Comparison of ENCODE assay signal across 9 cellular contexts in the genomic region with DNA sequence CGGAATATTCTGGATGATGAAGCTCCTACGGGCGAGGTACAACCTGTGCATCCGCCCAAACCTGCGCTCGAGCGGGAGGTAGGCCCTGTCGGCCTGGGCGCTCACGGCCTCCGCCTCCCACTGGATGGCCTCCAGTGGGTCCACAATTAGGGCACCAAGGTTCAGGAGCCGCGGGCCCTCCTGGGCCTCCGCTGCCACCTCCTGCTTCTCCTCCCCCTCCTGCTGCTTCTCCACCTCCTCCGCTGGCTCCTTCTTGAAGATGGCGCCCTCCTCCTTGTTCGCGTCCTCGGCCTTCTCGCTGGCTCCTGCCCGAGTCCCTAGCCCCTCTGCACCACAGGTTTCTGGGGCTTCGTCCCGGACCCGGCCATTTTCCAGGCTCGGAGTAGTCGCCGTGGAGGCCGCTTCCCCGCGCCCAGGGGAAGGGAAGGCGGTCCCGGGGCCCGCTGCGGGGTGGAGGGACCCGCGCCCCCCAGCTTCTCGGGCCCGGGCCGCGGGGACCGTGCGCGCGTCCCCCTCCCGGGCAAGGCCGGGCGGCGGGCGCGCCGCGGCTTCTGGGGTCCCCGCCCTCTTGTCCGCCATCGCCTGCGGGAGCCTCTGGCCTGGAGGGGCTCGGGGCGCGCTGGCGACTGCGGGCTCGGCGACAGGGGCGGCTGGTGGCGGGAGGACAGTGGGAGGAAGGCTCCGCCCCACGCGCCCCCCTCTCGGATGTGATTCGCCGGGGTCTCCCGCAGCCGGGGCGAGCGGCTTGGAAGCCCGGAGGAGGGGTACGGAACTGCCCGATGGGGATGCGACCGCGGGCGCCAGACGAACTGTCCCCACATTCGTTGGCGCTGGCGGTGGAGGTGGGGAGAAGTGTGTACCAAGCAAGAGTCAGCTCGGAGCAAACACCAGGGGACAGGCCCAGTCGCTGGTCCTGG. TPM values are rescaled to one million over a fixed set of nuclear protein-coding genes. Genes with fewer than 3 reads are reported as not detected.
DNase-seq lines count a peak whose midpoint lies in the region; ATAC-seq, FAIRE-seq and TF ChIP-seq lines count a peak whose summit lies in the region.
"Had no signal": no experiment of that assay in that cellular context is flagged by ENCODE, and none has a peak within 500 bp of the region (broad histone marks: within the 10 kb centered on the region; RNA-seq: fewer than 3 reads in every experiment).

No MANE protein-coding gene starts in this region.

- peaks cover 43% of the 10 kb centered on the region for H3K4me1 Mint-ChIP-seq in activated naive CD4-positive, alpha-beta T cell treated with anti-CD3 and anti-CD28 coated beads, Interleukin-2, amount 50 U/mL, for 24 hours

- peaks cover 13% of the 10 kb centered on the region for H3K4me1 ChIP-seq in osteoblast (ENCODE audit: insufficient read depth, low read length)

- DNase-seq in D721Med (ENCODE audit: insufficient read length, low spot score) (peak; percentile 40), NCI-H69 (lab: John Stamatoyannopoulos, UW) (peak; percentile 71), head of caudate nucleus (peak in 40 of 42 donors; percentile 39 to 79 (median 60)), osteoblast (ENCODE audit: insufficient read length, low spot score, missing footprints) (peak; percentile 93)

- H3K27me3 ChIP-seq in osteoblast (ENCODE audit: insufficient read depth, low read length): no peaks in the 10 kb centered on the region

- no peaks in the 10 kb centered on the region for H3K9me3 ChIP-seq in osteoblast (ENCODE audit: low read depth, low read length)

- peak overlapping the region; percentile 87 for H3K27ac Mint-ChIP-seq in activated naive CD4-positive, alpha-beta T cell treated with anti-CD3 and anti-CD28 coated beads, Interleukin-2, amount 50 U/mL, for 24 hours

- peak overlapping the region; percentile 93 for H2AFZ ChIP-seq in osteoblast (ENCODE audit: low read length)

- intact Hi-C loops in head of caudate nucleus (cut with DNase I): loop anchor here (10.0 kb wide), 1 partner anchor 85 kb away; a partner anchor contains a TSS

- H3K27ac ChIP-seq in osteoblast (ENCODE audit: low read depth, low read length): peak overlapping the region; percentile 61
- H3K27ac ChIP-seq: HL-60 had no signal

- peaks cover 10% of the 10 kb centered on the region for H3K36me3 Mint-ChIP-seq in activated naive CD4-positive, alpha-beta T cell treated with anti-CD3 and anti-CD28 coated beads, Interleukin-2, amount 50 U/mL, for 24 hours

- H3K27me3 Mint-ChIP-seq in activated naive CD4-positive, alpha-beta T cell treated with anti-CD3 and anti-CD28 coated beads, Interleukin-2, amount 50 U/mL, for 24 hours: no peaks in the 10 kb centered on the region

- FAIRE-seq in D721Med (lab: Jason Lieb, UNC): no peak

- H3K4me3 ChIP-seq in osteoblast (ENCODE audit: insufficient read depth, low read length): peak overlapping the region; percentile 80

- no peaks in the 10 kb centered on the region for H3K9me3 Mint-ChIP-seq in activated naive CD4-positive, alpha-beta T cell treated with anti-CD3 and anti-CD28 coated beads, Interleukin-2, amount 50 U/mL, for 24 hours

- peak overlapping the region; percentile 92 for H3K4me2 ChIP-seq in osteoblast (ENCODE audit: insufficient read depth, low read length)

- no peaks in the 10 kb centered on the region for H4K20me1 ChIP-seq in osteoblast (ENCODE audit: insufficient read depth, low read length)

- H3K4me3 Mint-ChIP-seq in activated naive CD4-positive, alpha-beta T cell treated with anti-CD3 and anti-CD28 coated beads, Interleukin-2, amount 50 U/mL, for 24 hours: peak overlapping the region; percentile 82

- TF ChIP-seq CTCF in D721Med (IDR thresholded peaks at IDR 0.05; ENCODE audit: insufficient read depth, missing control alignments) (no peak), osteoblast (IDR thresholded peaks at IDR 0.05; ENCODE audit: extremely low read depth, low read depth, low read length) (no peak)

- H3K36me3 ChIP-seq in osteoblast (ENCODE audit: insufficient read depth, low read length): no peaks in the 10 kb centered on the region

- ATAC-seq in GM21447 (IDR thresholded peaks at IDR 0.05; ENCODE audit: unreplicated experiment) (no peak), GM21529 (IDR thresholded peaks at IDR 0.05; ENCODE audit: unreplicated experiment) (no peak), HG03039 (IDR thresholded peaks at IDR 0.05; ENCODE audit: unreplicated experiment) (no peak)

- H3K79me2 ChIP-seq in osteoblast (ENCODE audit: insufficient read depth, low read length): peaks cover 8% of the 10 kb centered on the region

RNA-seq across cellular contexts. Expression of a gene that starts 17.6 kb away (rescaled TPM):
- total RNA-seq in osteoblast: 2.5 and 2.7 TPM in 2 replicates

RNA-seq across cellular contexts. Expression of a gene that starts 17.7 kb away (rescaled TPM):
- total RNA-seq in osteoblast: 40.9 and 43.0 TPM in 2 replicates

Comparison
In these comparisons a context has a peak if more than half of its experiments do, and no peak if none do; other contexts are left out.
1. DNase-seq: peak in every context shown above with its lines; median percentile 93 in osteoblast; 71 in NCI-H69; 60 in head of caudate nucleus; 40 in D721Med.